11 cellular contexts compared by ENCODE assay signal in the genomic region with DNA sequence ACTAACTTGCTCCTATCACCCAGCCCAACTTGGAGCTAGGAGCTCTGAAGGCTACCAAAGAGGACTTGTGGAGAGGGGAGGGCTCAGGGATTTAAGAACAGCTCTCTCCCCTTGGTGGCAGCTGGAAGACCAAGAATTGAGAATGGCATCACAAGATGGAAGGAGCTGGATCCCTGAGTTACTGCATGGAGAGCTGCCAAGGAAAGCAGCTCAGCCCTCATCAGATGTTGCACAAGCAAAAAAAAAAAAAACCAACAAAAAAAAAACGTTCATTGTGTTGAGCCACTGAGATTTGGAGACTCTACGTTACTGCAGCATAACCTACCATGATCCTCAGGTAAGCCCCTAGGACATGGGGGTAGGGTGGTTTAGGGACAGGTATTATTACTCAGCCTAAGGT. TPM values are rescaled to one million over a fixed set of nuclear protein-coding genes. Genes with fewer than 3 reads are reported as not detected.
DNase-seq lines count a peak whose midpoint lies in the region; ATAC-seq, FAIRE-seq and TF ChIP-seq lines count a peak whose summit lies in the region.
"Had no signal": no experiment of that assay in that cellular context is flagged by ENCODE, and none has a peak within 500 bp of the region (broad histone marks: within the 10 kb centered on the region; RNA-seq: fewer than 3 reads in every experiment).

No MANE protein-coding gene starts in this region.

- H3K27me3 Mint-ChIP-seq in chondrocyte (ENCODE audit: low read depth): no peaks in the 10 kb centered on the region

- intact Hi-C loops in thyroid gland (cut with DNase I): no loop called here

- DNase-seq in chondrocyte (ENCODE audit: low spot score) (no peak), iris pigment epithelial cell (ENCODE audit: low read depth) (peak; percentile 87), thyroid gland (no peak), RCC 7860 (ENCODE audit: low spot score) (no peak)

- H3K9me3 ChIP-seq in thyroid gland: no peaks in the 10 kb centered on the region
- H3K9me3 ChIP-seq: ovary had no signal

- H3K36me3 ChIP-seq in KMS-11 (ENCODE audit: insufficient read depth) (no peaks in the 10 kb centered on the region; the same call in 1 of the 2 replicates), thyroid gland (no peaks in the 10 kb centered on the region)
- H3K36me3 ChIP-seq: ovary had no signal

- whole genome bisulfite sequencing in thyroid gland, 2 donors: 51 to 58% methylated on average over 2 of the region's 2 CpGs

- peaks cover 14% of the 10 kb centered on the region for H3K4me1 ChIP-seq in KMS-11 (ENCODE audit: low read depth, poor library complexity, severe bottlenecking)
- H3K4me1 ChIP-seq in thyroid gland: peaks cover 6 to 23% of the 10 kb centered on the region in 2 donors

- peaks cover 74% of the 10 kb centered on the region for H3K4me1 Mint-ChIP-seq in chondrocyte (ENCODE audit: low read depth)

- no peak for TF ChIP-seq POLR2A in thyroid gland (IDR thresholded peaks at IDR 0.05)

- H3K27ac ChIP-seq in KMS-11: peak overlapping the region; percentile 8; the same call in 1 of the 2 replicates
- peak overlapping the region in 2 of 3 donors; percentile 7 to 60 for H3K27ac ChIP-seq in thyroid gland
- H3K27ac ChIP-seq: cardiac muscle cell, ovary had no signal

- 0 out of 2 replicates have a peak, but pooled peaks cover 5% of the 10 kb centered on the region for H3K79me2 ChIP-seq in KMS-11 (ENCODE audit: insufficient read depth, low read depth)

- FAIRE-seq in RCC 7860 (lab: Jason Lieb, UNC): no peak
- FAIRE-seq: HTR-8/SVneo had no signal

- peaks cover 49% of the 10 kb centered on the region for H3K36me3 Mint-ChIP-seq in chondrocyte (ENCODE audit: low read depth)

- no peak for ATAC-seq in GM18519 (IDR thresholded peaks at IDR 0.05; ENCODE audit: low FRiP score, unreplicated experiment)
- ATAC-seq in HG02610 (IDR thresholded peaks at IDR 0.05; ENCODE audit: unreplicated experiment): no peak
- no peak for ATAC-seq in GM21825 (IDR thresholded peaks at IDR 0.05; ENCODE audit: unreplicated experiment)

- no peaks in the 10 kb centered on the region for H3K27me3 ChIP-seq in KMS-11 (ENCODE audit: insufficient read depth, low read depth)
- H3K27me3 ChIP-seq in thyroid gland: no peaks in the 10 kb centered on the region
- H3K27me3 ChIP-seq: cardiac muscle cell, ovary had no signal

- no peaks in the 10 kb centered on the region for H4K20me1 ChIP-seq in KMS-11 (ENCODE audit: insufficient read depth)

- no peak overlapping the region for H3K4me3 Mint-ChIP-seq in chondrocyte (ENCODE audit: unreplicated experiment)

- TF ChIP-seq CTCF in KMS-11 (conservative IDR thresholded peaks at IDR 0.05; ENCODE audit: low read depth, low read length) (no peak), chondrocyte (IDR thresholded peaks at IDR 0.05) (no peak), thyroid gland (IDR thresholded peaks at IDR 0.05) (no peak)

- no peak overlapping the region for H2AFZ ChIP-seq in KMS-11 (ENCODE audit: low read depth)

- H3K9ac ChIP-seq in KMS-11: no peak overlapping the region

- no peak overlapping the region for H3K4me2 ChIP-seq in KMS-11

- H3K4me3 ChIP-seq in KMS-11 (IDR thresholded peaks at IDR 0.05; ENCODE audit: insufficient read depth, low read depth, low read length) (no peak overlapping the region), thyroid gland (replicated peaks in 1 of 3) (no peak overlapping the region)
- H3K4me3 ChIP-seq: cardiac muscle cell, ovary had no signal

- no peaks in the 10 kb centered on the region for H3K9me3 Mint-ChIP-seq in chondrocyte (ENCODE audit: low read depth)

- H3K27ac Mint-ChIP-seq in chondrocyte (ENCODE audit: unreplicated experiment): peak overlapping the region; percentile 95

RNA-seq across cellular contexts. Expression of a gene that starts 41.0 kb away (rescaled TPM):
- total RNA-seq in chondrocyte (498 to 625 TPM (median 501 TPM) in 3 replicates), thyroid gland (100 to 1,000 TPM in 3 of 4 donors, 10 to 100 TPM in 1; 79.2 to 122 (median 110) TPM)
